In the genomic region with DNA sequence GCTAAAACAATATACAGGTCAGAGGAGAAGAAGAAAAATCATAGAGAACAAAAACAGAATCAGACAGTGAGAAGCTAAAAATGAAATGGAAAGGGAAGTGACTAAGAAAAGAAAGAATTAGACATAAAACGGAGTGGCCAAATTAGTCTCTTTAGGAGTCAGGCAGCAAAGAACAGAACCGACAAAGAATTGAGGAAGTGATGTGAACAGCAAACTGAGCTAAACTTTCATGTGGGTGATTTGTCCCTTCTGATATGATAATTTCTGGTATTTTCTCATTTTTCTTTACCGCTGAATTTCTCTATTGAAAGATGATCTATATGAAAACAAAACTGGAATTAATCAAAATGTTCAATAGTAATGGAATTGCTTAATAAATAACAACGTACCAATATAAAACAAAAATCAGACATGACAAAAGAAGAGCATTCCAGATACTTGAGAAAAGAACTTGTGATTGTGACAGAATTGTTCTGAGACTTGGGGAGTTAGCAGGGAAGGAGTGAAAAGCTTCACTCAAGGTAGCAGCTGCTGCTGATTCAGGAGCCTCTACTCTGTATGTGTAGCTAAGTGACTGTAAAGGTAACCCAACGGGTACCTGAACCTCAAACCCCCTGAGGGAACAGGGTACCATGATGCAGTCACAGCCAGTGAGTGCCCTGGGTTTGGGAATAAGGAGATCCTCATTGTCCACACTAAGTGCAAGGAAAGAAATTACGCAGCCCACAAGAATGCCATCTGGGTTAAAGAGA, we compare ENCODE assay signal across 9 cellular contexts. TPM values are rescaled to one million over a fixed set of nuclear protein-coding genes. Genes with fewer than 3 reads are reported as not detected.
DNase-seq lines count a peak whose midpoint lies in the region; ATAC-seq, FAIRE-seq and TF ChIP-seq lines count a peak whose summit lies in the region.
"Had no signal": no experiment of that assay in that cellular context is flagged by ENCODE, and none has a peak within 500 bp of the region (broad histone marks: within the 10 kb centered on the region; RNA-seq: fewer than 3 reads in every experiment).

No MANE protein-coding gene starts in this region.

- DNase-seq in GM12892 (ENCODE audit: insufficient read length) (no peak), amygdala (lab: John Stamatoyannopoulos, UW) (no peak), iPS-NIHi11 (ENCODE audit: low spot score) (no peak), NCI-H2196 treated with DMSO at 0.1 percent for 48 hours (lab: John Stamatoyannopoulos, UW; ENCODE audit: unreplicated experiment) (no peak)
- no peak for DNase-seq in activated T-helper 2 cell treated with anti-CD3 and anti-CD28 coated beads, Interferon-gamma antibody, Interleukin-2, Interleukin-4, amounts not matched to agents 10 μg/mL and 5 μg/mL and 100 μg/mL, durations not matched to agents 14 hours and 24 hours and 36 hours (ENCODE audit: low spot score)
- DNase-seq in effector CD4-positive, alpha-beta T cell = no peak
- DNase-seq: IMR-90 had no signal

- H3K4me1 Mint-ChIP-seq in activated T-helper 2 cell treated with anti-CD3 and anti-CD28 coated beads, Interferon-gamma antibody, Interleukin-2, Interleukin-4, amounts not matched to agents 10 μg/mL and 5 μg/mL and 100 μg/mL, durations not matched to agents 14 hours and 24 hours and 36 hours (ENCODE audit: low read depth) = peaks cover 53% of the 10 kb centered on the region

- no peaks in the 10 kb centered on the region for H3K27me3 Mint-ChIP-seq in activated T-helper 2 cell treated with anti-CD3 and anti-CD28 coated beads, Interferon-gamma antibody, Interleukin-2, Interleukin-4, amounts not matched to agents 10 μg/mL and 5 μg/mL and 100 μg/mL, durations not matched to agents 14 hours and 24 hours and 36 hours (ENCODE audit: low read depth)

- H3K4me3 Mint-ChIP-seq in activated T-helper 2 cell treated with anti-CD3 and anti-CD28 coated beads, Interferon-gamma antibody, Interleukin-2, Interleukin-4, amounts not matched to agents 10 μg/mL and 5 μg/mL and 100 μg/mL, durations not matched to agents 14 hours and 24 hours and 36 hours (ENCODE audit: low read depth) = peak overlapping the region; percentile 40

- ATAC-seq in GM19397 (IDR thresholded peaks at IDR 0.05; ENCODE audit: unreplicated experiment) (peak; percentile 57), HG03159 (IDR thresholded peaks at IDR 0.05; ENCODE audit: unreplicated experiment) (peak; percentile 81)

- no peaks in the 10 kb centered on the region for H3K9me3 Mint-ChIP-seq in activated T-helper 2 cell treated with anti-CD3 and anti-CD28 coated beads, Interferon-gamma antibody, Interleukin-2, Interleukin-4, amounts not matched to agents 10 μg/mL and 5 μg/mL and 100 μg/mL, durations not matched to agents 14 hours and 24 hours and 36 hours

- H3K36me3 Mint-ChIP-seq in activated T-helper 2 cell treated with anti-CD3 and anti-CD28 coated beads, Interferon-gamma antibody, Interleukin-2, Interleukin-4, amounts not matched to agents 10 μg/mL and 5 μg/mL and 100 μg/mL, durations not matched to agents 14 hours and 24 hours and 36 hours (ENCODE audit: low read depth) = peaks cover 46% of the 10 kb centered on the region

- peak overlapping the region; percentile 41 for H3K27ac Mint-ChIP-seq in activated T-helper 2 cell treated with anti-CD3 and anti-CD28 coated beads, Interferon-gamma antibody, Interleukin-2, Interleukin-4, amounts not matched to agents 10 μg/mL and 5 μg/mL and 100 μg/mL, durations not matched to agents 14 hours and 24 hours and 36 hours

- FAIRE-seq in GM12892 (lab: Jason Lieb, UNC) = peak; percentile 85

- TF ChIP-seq POLR2A in GM12892 (IDR thresholded peaks at IDR 0.05; ENCODE audit: low read depth, low read length) = no peak

- intact Hi-C loops in activated T-helper 2 cell treated with anti-CD3 and anti-CD28 coated beads, Interferon-gamma antibody, Interleukin-2, Interleukin-4, amounts not matched to agents 10 μg/mL and 5 μg/mL and 100 μg/mL, durations not matched to agents 14 hours and 24 hours and 36 hours (cut with micrococcal nuclease) = no loop called here

RNA-seq across cellular contexts. Expression of a gene that starts 8.8 kb away (rescaled TPM):
- 8.4 TPM for polyA plus RNA-seq in GM12892 (2012; ENCODE audit: missing spikeins)
- 28.1 and 32.9 TPM in 2 replicates for total RNA-seq in activated T-helper 2 cell treated with anti-CD3 and anti-CD28 coated beads, Interferon-gamma antibody, Interleukin-2, Interleukin-4, amounts not matched to agents 10 μg/mL and 5 μg/mL and 100 μg/mL, durations not matched to agents 14 hours and 24 hours and 36 hours
